In the genomic region with DNA sequence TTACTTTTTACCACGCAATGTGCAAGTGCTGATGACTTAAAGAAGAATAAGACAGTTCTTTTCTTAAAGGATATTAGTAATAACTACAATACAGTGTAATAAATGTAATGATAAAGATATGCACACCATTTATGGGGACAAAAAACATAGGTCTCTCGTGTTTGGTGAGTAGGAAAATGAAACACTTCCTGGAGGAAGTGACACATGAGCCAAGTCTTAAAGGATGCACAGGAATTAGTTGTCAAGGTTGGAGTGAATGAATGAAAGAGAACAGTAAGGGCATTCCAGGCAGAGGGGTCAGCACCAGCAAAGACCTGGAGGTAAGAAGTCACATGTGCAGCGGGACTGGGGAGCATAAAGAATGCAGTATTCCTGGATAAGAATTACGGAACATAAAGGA, we compare ENCODE assay signal across 17 cellular contexts.
DNase-seq lines count a peak whose midpoint lies in the region; ATAC-seq and TF ChIP-seq lines count a peak whose summit lies in the region.
"Had no signal": no experiment of that assay in that cellular context is flagged by ENCODE, and none has a peak within 500 bp of the region (broad histone marks: within the 10 kb centered on the region; RNA-seq: fewer than 3 reads in every experiment).

No MANE protein-coding gene starts in this region.

- H3K9me3 Mint-ChIP-seq in HFFc6 = no peaks in the 10 kb centered on the region
- no peaks in the 10 kb centered on the region for H3K9me3 Mint-ChIP-seq in activated T-helper 1 cell treated with anti-CD3 and anti-CD28 coated beads, Interleukin-12 subunit alpha, Interleukin-12 subunit beta, Interleukin-2, Interleukin-4 antibody, amounts not matched to agents 30 ng/mL and 10 ng/mL and 1 ng/mL, durations not matched to agents 14 hours and 24 hours and 36 hours
- H3K9me3 Mint-ChIP-seq: CD4-positive, alpha-beta T cell; H9; IgD-negative memory B cell had no signal

- in situ Hi-C loops in HAP-1 (cut with MboI; ENCODE audit: low sequenced_read_pairs) = no loop called here

- H3K36me3 ChIP-seq in HAP-1 (replicated peaks) = 0 out of 2 replicates have a peak, but pooled peaks cover 3% of the 10 kb centered on the region

- TF ChIP-seq CTCF in HFFc6 (IDR thresholded peaks at IDR 0.05) = no peak
- no peak for TF ChIP-seq CTCF in VCaP (conservative IDR thresholded peaks at IDR 0.05)

- DNase-seq in HFFc6 = no peak
- DNase-seq in glomerular endothelial cell (ENCODE audit: extremely low read depth, low read depth, low spot score) = peak; percentile 68
- DNase-seq in pulmonary artery endothelial cell (ENCODE audit: low read depth, low spot score) = peak; percentile 60
- DNase-seq in activated T-helper 1 cell treated with anti-CD3 and anti-CD28 coated beads, Interleukin-12 subunit alpha, Interleukin-12 subunit beta, Interleukin-2, Interleukin-4 antibody, amounts not matched to agents 30 ng/mL and 10 ng/mL and 1 ng/mL, durations not matched to agents 14 hours and 24 hours and 36 hours (ENCODE audit: low spot score) = no peak
- DNase-seq in HAP-1 (ENCODE audit: low spot score in 2 of 2) = no peak
- no peak for DNase-seq in UCSD-AML1 (lab: John Stamatoyannopoulos, UW; ENCODE audit: unreplicated experiment)
- DNase-seq: C1 segment of cervical spinal cord; Calu3; CD4-positive, alpha-beta T cell; DMS 273 treated with DMSO at 0.1 percent for 48 hours; GOT3; H9 had no signal

- peaks cover 64% of the 10 kb centered on the region for H3K36me3 Mint-ChIP-seq in HFFc6 (ENCODE audit: low read depth)
- no peaks in the 10 kb centered on the region for H3K36me3 Mint-ChIP-seq in activated T-helper 1 cell treated with anti-CD3 and anti-CD28 coated beads, Interleukin-12 subunit alpha, Interleukin-12 subunit beta, Interleukin-2, Interleukin-4 antibody, amounts not matched to agents 30 ng/mL and 10 ng/mL and 1 ng/mL, durations not matched to agents 14 hours and 24 hours and 36 hours (ENCODE audit: low read depth)

- H3K27me3 ChIP-seq in HAP-1 (ENCODE audit: low read depth) = no peaks in the 10 kb centered on the region

- peak overlapping the region; percentile 95 for H3K27ac ChIP-seq in VCaP

- H3K27ac Mint-ChIP-seq in HFFc6 = peak overlapping the region; percentile 56; the same call in 1 of the 2 replicates
- H3K27ac Mint-ChIP-seq in activated T-helper 1 cell treated with anti-CD3 and anti-CD28 coated beads, Interleukin-12 subunit alpha, Interleukin-12 subunit beta, Interleukin-2, Interleukin-4 antibody, amounts not matched to agents 30 ng/mL and 10 ng/mL and 1 ng/mL, durations not matched to agents 14 hours and 24 hours and 36 hours = no peak overlapping the region
- H3K27ac Mint-ChIP-seq: B cell; CD4-positive, alpha-beta T cell; H9 had no signal

- no peak overlapping the region for H3K4me3 Mint-ChIP-seq in HFFc6
- no peak overlapping the region for H3K4me3 Mint-ChIP-seq in activated T-helper 1 cell treated with anti-CD3 and anti-CD28 coated beads, Interleukin-12 subunit alpha, Interleukin-12 subunit beta, Interleukin-2, Interleukin-4 antibody, amounts not matched to agents 30 ng/mL and 10 ng/mL and 1 ng/mL, durations not matched to agents 14 hours and 24 hours and 36 hours
- H3K4me3 Mint-ChIP-seq: B cell; CD4-positive, alpha-beta T cell; H9; IgD-negative memory B cell had no signal

- H3K27me3 Mint-ChIP-seq in HFFc6 (ENCODE audit: insufficient read depth) = no peaks in the 10 kb centered on the region; the same call in none of the 2 replicates
- H3K27me3 Mint-ChIP-seq in activated T-helper 1 cell treated with anti-CD3 and anti-CD28 coated beads, Interleukin-12 subunit alpha, Interleukin-12 subunit beta, Interleukin-2, Interleukin-4 antibody, amounts not matched to agents 30 ng/mL and 10 ng/mL and 1 ng/mL, durations not matched to agents 14 hours and 24 hours and 36 hours (ENCODE audit: insufficient read depth) = no peaks in the 10 kb centered on the region
- H3K27me3 Mint-ChIP-seq: B cell; CD4-positive, alpha-beta T cell; IgD-negative memory B cell had no signal

- intact Hi-C loops in activated T-helper 1 cell treated with anti-CD3 and anti-CD28 coated beads, Interleukin-12 subunit alpha, Interleukin-12 subunit beta, Interleukin-2, Interleukin-4 antibody, amounts not matched to agents 30 ng/mL and 10 ng/mL and 1 ng/mL, durations not matched to agents 14 hours and 24 hours and 36 hours (cut with micrococcal nuclease) = no loop called here

- H3K4me1 ChIP-seq in HAP-1 = peaks cover 15% of the 10 kb centered on the region

- no peak overlapping the region for H3K4me3 ChIP-seq in HAP-1
- H3K4me3 ChIP-seq: GM12878 had no signal

- H3K9me3 ChIP-seq in HAP-1 = no peaks in the 10 kb centered on the region

- peaks cover 98% of the 10 kb centered on the region for H3K4me1 Mint-ChIP-seq in HFFc6 (ENCODE audit: low read depth)
- no peaks in the 10 kb centered on the region for H3K4me1 Mint-ChIP-seq in activated T-helper 1 cell treated with anti-CD3 and anti-CD28 coated beads, Interleukin-12 subunit alpha, Interleukin-12 subunit beta, Interleukin-2, Interleukin-4 antibody, amounts not matched to agents 30 ng/mL and 10 ng/mL and 1 ng/mL, durations not matched to agents 14 hours and 24 hours and 36 hours (ENCODE audit: low read depth)

- ATAC-seq in GM21367 (IDR thresholded peaks at IDR 0.05; ENCODE audit: unreplicated experiment) = no peak
- ATAC-seq: GM12878 had no signal

Comparison
In these comparisons a context has a peak if more than half of its experiments do, and no peak if none do; other contexts are left out.
1. DNase-seq: peak in glomerular endothelial cell (single experiment) and pulmonary artery endothelial cell (single experiment); none in HFFc6 (single experiment), activated T-helper 1 cell treated with anti-CD3 and anti-CD28 coated beads, Interleukin-12 subunit alpha, Interleukin-12 subunit beta, Interleukin-2, Interleukin-4 antibody, amounts not matched to agents 30 ng/mL and 10 ng/mL and 1 ng/mL, durations not matched to agents 14 hours and 24 hours and 36 hours (single experiment), HAP-1 (0 of 2) and UCSD-AML1 (single experiment).